Comparison of ENCODE assay signal across 21 cellular contexts in the genomic region with DNA sequence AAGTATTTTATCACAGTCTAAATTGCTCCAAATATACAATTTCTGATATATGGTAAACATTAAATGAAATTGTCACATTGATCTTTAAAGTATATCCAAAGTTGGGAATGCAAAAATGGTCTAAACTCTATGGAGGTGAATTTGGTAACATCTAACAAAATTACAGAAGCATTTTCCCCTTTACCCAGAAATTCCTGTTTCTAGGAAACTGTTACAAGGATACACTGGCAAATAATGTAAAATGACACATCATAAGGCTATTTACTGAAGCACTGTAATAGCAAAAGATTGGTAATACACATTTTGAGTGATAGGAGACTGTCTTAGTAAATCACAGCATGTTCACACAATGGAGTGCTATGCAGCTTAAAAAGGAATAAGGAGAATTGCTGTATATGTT. TPM values are rescaled to one million over a fixed set of nuclear protein-coding genes. Genes with fewer than 3 reads are reported as not detected.
DNase-seq lines count a peak whose midpoint lies in the region; ATAC-seq and TF ChIP-seq lines count a peak whose summit lies in the region.
"Had no signal": no experiment of that assay in that cellular context is flagged by ENCODE, and none has a peak within 500 bp of the region (broad histone marks: within the 10 kb centered on the region; RNA-seq: fewer than 3 reads in every experiment).

No MANE protein-coding gene starts in this region.

- intact Hi-C loops in head of caudate nucleus (cut with DNase I) (no loop called here), sigmoid colon (cut with DNase I) (no loop called here)

- H3K36me3 ChIP-seq in ACC112 (ENCODE audit: insufficient read depth, low read length), result no peaks in the 10 kb centered on the region; the same call in 1 of the 2 replicates
- no peaks in the 10 kb centered on the region for H3K36me3 ChIP-seq in adipocyte (ENCODE audit: control insufficient read depth, insufficient read depth, low read length, severe bottlenecking)
- no peaks in the 10 kb centered on the region for H3K36me3 ChIP-seq in subcutaneous abdominal adipose tissue (ENCODE audit: control insufficient read depth in 5 of 5, insufficient read depth in 5 of 5, low read length in 5 of 5)
- no peaks in the 10 kb centered on the region for H3K36me3 ChIP-seq in sigmoid colon
- H3K36me3 ChIP-seq: BE2C; BLaER1 treated with 17β-estradiol and CSF1 and Interleukin-3, amounts not matched to agents 10 nM and 100 nM; HAP-1 had no signal

- H3K27me3 ChIP-seq in ACC112 (ENCODE audit: insufficient read depth, low read length) (no peaks in the 10 kb centered on the region), adipocyte (replicated peaks; ENCODE audit: control insufficient read depth, insufficient read depth, low read length) (peaks cover under 1% of the 10 kb centered on the region), subcutaneous abdominal adipose tissue (ENCODE audit: control insufficient read depth in 5 of 5, insufficient read depth in 4 of 5, low read length in 5 of 5) (peaks cover 0 to 2% (median 0%) of the 10 kb centered on the region in 5 donors), sigmoid colon (no peaks in the 10 kb centered on the region)
- H3K27me3 ChIP-seq: BE2C; BLaER1 treated with 17β-estradiol and CSF1 and Interleukin-3, amounts not matched to agents 10 nM and 100 nM had no signal

- TF ChIP-seq POLR2A in sigmoid colon (IDR thresholded peaks at IDR 0.05), result no peak

- peaks cover 13% of the 10 kb centered on the region for H3K9me3 ChIP-seq in adipocyte (ENCODE audit: control insufficient read depth, low read length)
- peaks cover 3 to 8% (median 7%) of the 10 kb centered on the region in 5 donors for H3K9me3 ChIP-seq in subcutaneous abdominal adipose tissue (ENCODE audit: control insufficient read depth in 5 of 5, low read length in 5 of 5)
- H3K9me3 ChIP-seq in sigmoid colon, result peaks cover 0 to 3% (median 0%) of the 10 kb centered on the region in 4 donors
- H3K9me3 ChIP-seq: BE2C, HAP-1 had no signal

- H3K9ac ChIP-seq in adipocyte (ENCODE audit: low read length), result peak overlapping the region; percentile 81
- H3K9ac ChIP-seq in subcutaneous abdominal adipose tissue (ENCODE audit: low read length in 5 of 5), result no peak overlapping the region
- H3K9ac ChIP-seq: BLaER1 treated with 17β-estradiol and CSF1 and Interleukin-3, amounts not matched to agents 10 nM and 100 nM had no signal

- H3K4me3 ChIP-seq in ACC112 (ENCODE audit: low read depth, low read length) (no peak overlapping the region), adipocyte (ENCODE audit: low read length) (no peak overlapping the region), subcutaneous abdominal adipose tissue (ENCODE audit: low read depth in 1 of 5, low read length in 5 of 5) (no peak overlapping the region), sigmoid colon (no peak overlapping the region)
- H3K4me3 ChIP-seq: BLaER1 treated with 17β-estradiol and CSF1 and Interleukin-3, amounts not matched to agents 10 nM and 100 nM; GM12878; HAP-1 had no signal

- TF ChIP-seq EP300 in sigmoid colon (IDR thresholded peaks at IDR 0.05), result no peak

- DNase-seq in adipocyte (ENCODE audit: low read depth) (no peak), kidney tubule cell (ENCODE audit: low spot score) (peak; percentile 37), head of caudate nucleus (no peak), sigmoid colon (no peak)
- DNase-seq: ACHN; AML-193; BE2C; CD4-positive, alpha-beta T cell; CD8-positive, alpha-beta memory T cell; DMS 273 treated with DMSO at 0.1 percent for 48 hours; DMS79; GDM1; GOT3; HFFc6 had no signal

- no peak for ATAC-seq in HG03432 (IDR thresholded peaks at IDR 0.05; ENCODE audit: unreplicated experiment)
- ATAC-seq: GM12878 had no signal

- no peak for TF ChIP-seq CTCF in sigmoid colon (IDR thresholded peaks at IDR 0.05)

- peak overlapping the region; percentile 80; the same call in 1 of the 2 replicates for H3K27ac ChIP-seq in ACC112 (ENCODE audit: low read depth, low read length)
- peak overlapping the region; percentile 84 for H3K27ac ChIP-seq in subcutaneous abdominal adipose tissue (ENCODE audit: low read depth, low read length)
- H3K27ac ChIP-seq in sigmoid colon, result no peak overlapping the region
- H3K27ac ChIP-seq: 22Rv1; BLaER1 treated with 17β-estradiol and CSF1 and Interleukin-3, amounts not matched to agents 10 nM and 100 nM had no signal

- H3K4me1 ChIP-seq in ACC112 (ENCODE audit: control insufficient read depth, insufficient read depth, low read length, unreplicated experiment) (peaks cover 17% of the 10 kb centered on the region), adipocyte (ENCODE audit: control insufficient read depth, insufficient read depth, low read length) (peaks cover 34% of the 10 kb centered on the region), subcutaneous abdominal adipose tissue (ENCODE audit: control insufficient read depth in 5 of 5, insufficient read depth in 5 of 5, low read length in 5 of 5) (peaks cover 0 to 24% (median 14%) of the 10 kb centered on the region in 5 donors), sigmoid colon (no peaks in the 10 kb centered on the region)
- H3K4me1 ChIP-seq: BE2C; BLaER1 treated with 17β-estradiol and CSF1 and Interleukin-3, amounts not matched to agents 10 nM and 100 nM; HAP-1 had no signal

- H2AFZ ChIP-seq in ACC112 (ENCODE audit: low read length, unreplicated experiment), result no peak overlapping the region

- H3K79me2 ChIP-seq in ACC112 (ENCODE audit: control insufficient read depth, insufficient read depth, low read length, unreplicated experiment), result no peaks in the 10 kb centered on the region

RNA-seq across cellular contexts. Expression of a gene that starts 50.0 kb away (rescaled TPM):
- 1 to 10 TPM; 3.3 to 10.0 (median 6.8) TPM for total RNA-seq in sigmoid colon
- polyA plus RNA-seq in sigmoid colon, result 10 to 100 TPM in 1 of 3 donors, 1 to 10 TPM in 2; 1.8 to 22.1 (median 3.2) TPM
- total RNA-seq: CD4-positive, alpha-beta T cell; CD8-positive, alpha-beta memory T cell had no signal
- polyA plus RNA-seq: CD8-positive, alpha-beta memory T cell; GM12878 had no signal

Comparison
In these comparisons a context has a peak if more than half of its experiments do, and no peak if none do; other contexts are left out.
1. H3K27ac ChIP-seq: peak in ACC112 (single experiment) and subcutaneous abdominal adipose tissue (single experiment); none in sigmoid colon (0 of 4).